Comparison of ENCODE assay signal across 14 cellular contexts in the genomic region with DNA sequence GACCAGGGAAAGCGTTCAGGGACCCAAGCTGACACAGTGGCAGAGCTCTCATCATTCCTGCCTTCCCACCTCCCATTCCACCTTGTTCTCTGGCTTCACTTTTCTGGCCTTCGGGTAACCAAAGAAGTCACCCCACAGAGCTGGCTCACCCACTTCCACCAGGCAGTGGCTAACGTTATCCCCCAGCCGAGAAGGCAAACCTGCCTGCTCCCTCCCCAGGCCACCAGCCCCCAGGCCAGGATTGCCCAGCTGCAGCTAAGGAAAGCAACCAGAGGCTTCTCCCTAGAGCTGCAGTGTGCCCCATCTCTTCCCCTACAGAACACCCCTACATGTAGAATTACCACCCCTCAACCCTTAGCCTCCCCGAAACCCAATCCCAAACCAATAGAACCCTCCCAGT. TPM values are rescaled to one million over a fixed set of nuclear protein-coding genes. Genes with fewer than 3 reads are reported as not detected.
A peak's percentile ranks its signal among the peaks of the same experiment; 100 is the strongest.
DNase-seq lines count a peak whose midpoint lies in the region; ATAC-seq and TF ChIP-seq lines count a peak whose summit lies in the region.
"Had no signal": no experiment of that assay in that cellular context is flagged by ENCODE, and none has a peak within 500 bp of the region (broad histone marks: within the 10 kb centered on the region; RNA-seq: fewer than 3 reads in every experiment).

No MANE protein-coding gene starts in this region.

- H3K27ac ChIP-seq in VCaP, result peak overlapping the region; percentile 74
- peak overlapping the region; percentile 94 for H3K27ac ChIP-seq in epithelial cell of prostate
- H3K27ac ChIP-seq: right lobe of liver, testis had no signal

- no peak for DNase-seq in T-helper 2 cell treated with Interferon-gamma antibody and Interleukin-4, amounts not matched to agents 5 μg/mL and 100 μg/mL, for 36 hours (ENCODE audit: low spot score)
- no peak for DNase-seq in T-helper 2 cell
- DNase-seq in epithelial cell of prostate (ENCODE audit: low read depth, low spot score), result no peak
- no peak for DNase-seq in progenitor cell of endocrine pancreas (ENCODE audit: low spot score, unreplicated experiment)
- no peak for DNase-seq in KBM-7
- DNase-seq: 8988T, NCI-H1092, NCI-H526 treated with DMSO at 0.1 percent for 48 hours, right lobe of liver, testis had no signal

- H3K27me3 Mint-ChIP-seq in T-helper 2 cell treated with Interferon-gamma antibody and Interleukin-4, amounts not matched to agents 5 μg/mL and 100 μg/mL, for 36 hours (ENCODE audit: low read depth), result no peaks in the 10 kb centered on the region
- H3K27me3 Mint-ChIP-seq in progenitor cell of endocrine pancreas, result no peaks in the 10 kb centered on the region

- no peaks in the 10 kb centered on the region for H3K9me3 Mint-ChIP-seq in T-helper 2 cell treated with Interferon-gamma antibody and Interleukin-4, amounts not matched to agents 5 μg/mL and 100 μg/mL, for 36 hours
- H3K9me3 Mint-ChIP-seq in progenitor cell of endocrine pancreas (ENCODE audit: low read depth), result no peaks in the 10 kb centered on the region

- TF ChIP-seq CTCF in VCaP (conservative IDR thresholded peaks at IDR 0.05), result no peak
- TF ChIP-seq CTCF in progenitor cell of endocrine pancreas (IDR thresholded peaks at IDR 0.05; ENCODE audit: unreplicated experiment), result no peak

- ATAC-seq in GM21515 (IDR thresholded peaks at IDR 0.05; ENCODE audit: unreplicated experiment), result no peak
- ATAC-seq in GM19351 (IDR thresholded peaks at IDR 0.05; ENCODE audit: unreplicated experiment), result no peak
- ATAC-seq: GM12878, right lobe of liver had no signal

- in situ Hi-C loops in KBM-7 (cut with MboI; ENCODE audit: low pct_unique_long_range_greater_than_20kb, low sequenced_read_pairs), result no loop called here

- no peak overlapping the region for H3K27ac Mint-ChIP-seq in T-helper 2 cell treated with Interferon-gamma antibody and Interleukin-4, amounts not matched to agents 5 μg/mL and 100 μg/mL, for 36 hours
- peak overlapping the region; percentile 65 for H3K27ac Mint-ChIP-seq in progenitor cell of endocrine pancreas

- peaks cover 79% of the 10 kb centered on the region for H3K4me1 Mint-ChIP-seq in T-helper 2 cell treated with Interferon-gamma antibody and Interleukin-4, amounts not matched to agents 5 μg/mL and 100 μg/mL, for 36 hours (ENCODE audit: low read depth)
- peaks cover 79% of the 10 kb centered on the region for H3K4me1 Mint-ChIP-seq in progenitor cell of endocrine pancreas (ENCODE audit: low read depth)

- H3K36me3 Mint-ChIP-seq in T-helper 2 cell treated with Interferon-gamma antibody and Interleukin-4, amounts not matched to agents 5 μg/mL and 100 μg/mL, for 36 hours (ENCODE audit: low read depth), result peaks cover 37% of the 10 kb centered on the region
- no peaks in the 10 kb centered on the region for H3K36me3 Mint-ChIP-seq in progenitor cell of endocrine pancreas (ENCODE audit: insufficient read depth)

- peak overlapping the region; percentile 54 for H3K4me3 Mint-ChIP-seq in T-helper 2 cell treated with Interferon-gamma antibody and Interleukin-4, amounts not matched to agents 5 μg/mL and 100 μg/mL, for 36 hours
- peak overlapping the region; percentile 6 for H3K4me3 Mint-ChIP-seq in progenitor cell of endocrine pancreas (ENCODE audit: low read depth)

RNA-seq across cellular contexts. Expression of gene CCDC88C, which starts 22.2 kb away (rescaled TPM):
- 78.1 and 85.5 TPM in 2 replicates for total RNA-seq in progenitor cell of endocrine pancreas
